ENCODE assay signal across 2 cellular contexts in the genomic region with DNA sequence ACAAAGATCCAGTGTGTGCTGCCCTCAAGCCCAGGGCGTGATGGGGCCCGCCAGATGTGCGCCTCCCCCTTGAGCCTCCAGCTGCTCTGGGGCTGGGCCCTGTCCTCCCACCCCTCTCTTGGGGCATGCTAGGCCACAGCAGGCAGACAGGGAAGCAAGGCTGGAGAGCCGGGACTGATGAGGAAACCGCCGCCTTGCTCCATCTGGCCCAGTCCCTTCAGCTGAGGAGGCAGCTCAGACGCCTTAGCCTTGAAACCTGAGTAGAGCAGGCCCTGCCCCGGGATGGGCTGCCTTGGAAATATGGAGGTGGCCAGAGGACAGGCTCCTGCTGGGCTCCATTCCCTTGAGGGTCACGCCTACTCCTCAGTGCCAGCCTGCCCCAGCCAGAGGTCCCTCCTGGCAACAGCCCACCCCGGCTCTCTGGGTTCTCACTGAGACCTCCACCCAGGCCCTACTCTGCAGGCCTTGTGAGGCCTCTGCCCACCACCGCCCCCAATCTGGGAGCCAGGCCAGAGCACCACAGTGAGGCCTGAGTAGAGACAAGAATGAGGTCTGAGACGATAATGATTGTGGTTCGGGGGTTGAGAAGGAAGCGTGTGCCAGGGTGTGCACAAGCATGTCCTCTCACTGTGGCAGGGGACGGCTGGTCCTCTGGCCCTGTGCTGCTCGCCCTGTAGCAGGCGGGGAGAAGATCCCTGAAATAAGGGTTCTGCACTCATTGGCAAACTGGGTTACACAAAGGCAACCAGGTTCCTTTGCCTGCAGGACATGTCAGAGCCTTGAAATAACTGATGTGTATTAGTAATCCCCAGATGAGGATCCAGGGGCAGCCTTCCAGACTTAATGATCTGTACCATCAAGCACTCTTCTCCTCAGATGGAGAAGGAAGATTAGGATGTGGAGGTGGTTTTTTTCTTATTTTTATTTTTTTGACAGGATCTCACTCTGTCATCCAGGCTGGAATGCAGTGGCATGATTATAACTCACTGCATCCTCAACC.
A peak's percentile ranks its signal among the peaks of the same experiment; 100 is the strongest.
TF ChIP-seq lines count a peak whose summit lies in the region.

No MANE protein-coding gene starts in this region.

TF ChIP-seq in HEK293, 187 proteins besides CTCF, POLR2A, EP300 and RAD21 (continues in another document):
- TF ChIP-seq GLI4 (tag by site-specific recombination; IDR thresholded peaks at IDR 0.05) (no peak), YY1 (tag by site-specific recombination; IDR thresholded peaks at IDR 0.05) (no peak), ZNF350 (tag by site-specific recombination; IDR thresholded peaks at IDR 0.05) (no peak), ZNF184 (tag by site-specific recombination; IDR thresholded peaks at IDR 0.05) (no peak), OVOL3 (tag by site-specific recombination; IDR thresholded peaks at IDR 0.05) (no peak), ZNF341 (tag by site-specific recombination; IDR thresholded peaks at IDR 0.05; ENCODE audit: low read depth) (no peak), ZBTB8A (tag by site-specific recombination; IDR thresholded peaks at IDR 0.05) (no peak; the same call in 1 of the 2 replicates), KLF7 (tag by site-specific recombination; IDR thresholded peaks at IDR 0.05; ENCODE audit: borderline replicate concordance) (no peak), ZNF239 (tag by site-specific recombination; IDR thresholded peaks at IDR 0.05) (peak; percentile 99), ZNF10 (tag by site-specific recombination; IDR thresholded peaks at IDR 0.05) (peak; percentile 63), ZNF600 (tag by site-specific recombination; IDR thresholded peaks at IDR 0.05) (peak; percentile 48; the same call in 1 of the 2 replicates), SP2 (tag by site-specific recombination; IDR thresholded peaks at IDR 0.05) (no peak; the same call in none of the 2 replicates), ZNF366 (tag by site-specific recombination; conservative IDR thresholded peaks at IDR 0.05) (no peak), ZFP3 (tag by site-specific recombination; IDR thresholded peaks at IDR 0.05; ENCODE audit: low read depth) (no peak), GLIS1 (tag by site-specific recombination; IDR thresholded peaks at IDR 0.05) (no peak), ZSCAN16 (tag by site-specific recombination; IDR thresholded peaks at IDR 0.05) (no peak), ZNF133 (tag by site-specific recombination; IDR thresholded peaks at IDR 0.05) (no peak), KLF16 (tag by site-specific recombination; IDR thresholded peaks at IDR 0.05) (no peak), EGR2 (tag by site-specific recombination; IDR thresholded peaks at IDR 0.05; ENCODE audit: low read depth) (peak; percentile 91), ZNF248 (tag by site-specific recombination; IDR thresholded peaks at IDR 0.05) (no peak), ZNF23 (tag by site-specific recombination; IDR thresholded peaks at IDR 0.05; ENCODE audit: borderline replicate concordance) (no peak), ZNF544 (tag by site-specific recombination; IDR thresholded peaks at IDR 0.05) (no peak), BCL11B (tag by site-specific recombination; IDR thresholded peaks at IDR 0.05; ENCODE audit: low read depth) (no peak), ZXDB (tag by site-specific recombination; IDR thresholded peaks at IDR 0.05) (no peak), PRDM1 (tag by site-specific recombination; IDR thresholded peaks at IDR 0.05) (no peak), GFI1B (tag by site-specific recombination; IDR thresholded peaks at IDR 0.05) (no peak), GLI2 (tag by site-specific recombination; IDR thresholded peaks at IDR 0.05; ENCODE audit: borderline replicate concordance, low read depth) (no peak), SP7 (tag by site-specific recombination; IDR thresholded peaks at IDR 0.05) (no peak), ZNF561 (tag by site-specific recombination; IDR thresholded peaks at IDR 0.05; ENCODE audit: borderline replicate concordance) (no peak)
- TF ChIP-seq, protein P1, sequence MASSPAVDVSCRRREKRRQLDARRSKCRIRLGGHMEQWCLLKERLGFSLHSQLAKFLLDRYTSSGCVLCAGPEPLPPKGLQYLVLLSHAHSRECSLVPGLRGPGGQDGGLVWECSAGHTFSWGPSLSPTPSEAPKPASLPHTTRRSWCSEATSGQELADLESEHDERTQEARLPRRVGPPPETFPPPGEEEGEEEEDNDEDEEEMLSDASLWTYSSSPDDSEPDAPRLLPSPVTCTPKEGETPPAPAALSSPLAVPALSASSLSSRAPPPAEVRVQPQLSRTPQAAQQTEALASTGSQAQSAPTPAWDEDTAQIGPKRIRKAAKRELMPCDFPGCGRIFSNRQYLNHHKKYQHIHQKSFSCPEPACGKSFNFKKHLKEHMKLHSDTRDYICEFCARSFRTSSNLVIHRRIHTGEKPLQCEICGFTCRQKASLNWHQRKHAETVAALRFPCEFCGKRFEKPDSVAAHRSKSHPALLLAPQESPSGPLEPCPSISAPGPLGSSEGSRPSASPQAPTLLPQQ (tag by site-specific recombination; IDR thresholded peaks at IDR 0.05), result 0 out of 2 replicates have a peak, but pooled peaks have one; percentile 46
- TF ChIP-seq, protein P2, sequence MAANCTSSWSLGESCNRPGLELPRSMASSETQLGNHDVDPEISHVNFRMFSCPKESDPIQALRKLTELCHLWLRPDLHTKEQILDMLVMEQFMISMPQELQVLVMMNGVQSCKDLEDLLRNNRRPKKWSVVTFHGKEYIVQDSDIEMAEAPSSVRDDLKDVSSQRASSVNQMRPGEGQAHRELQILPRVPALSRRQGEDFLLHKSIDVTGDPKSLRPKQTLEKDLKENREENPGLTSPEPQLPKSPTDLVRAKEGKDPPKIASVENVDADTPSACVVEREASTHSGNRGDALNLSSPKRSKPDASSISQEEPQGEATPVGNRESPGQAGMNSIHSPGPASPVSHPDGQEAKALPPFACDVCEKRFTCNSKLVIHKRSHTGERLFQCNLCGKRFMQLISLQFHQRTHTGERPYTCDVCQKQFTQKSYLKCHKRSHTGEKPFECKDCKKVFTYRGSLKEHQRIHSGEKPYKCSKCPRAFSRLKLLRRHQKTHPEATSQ (tag by site-specific recombination; IDR thresholded peaks at IDR 0.05), result no peak
- TF ChIP-seq, protein P3, sequence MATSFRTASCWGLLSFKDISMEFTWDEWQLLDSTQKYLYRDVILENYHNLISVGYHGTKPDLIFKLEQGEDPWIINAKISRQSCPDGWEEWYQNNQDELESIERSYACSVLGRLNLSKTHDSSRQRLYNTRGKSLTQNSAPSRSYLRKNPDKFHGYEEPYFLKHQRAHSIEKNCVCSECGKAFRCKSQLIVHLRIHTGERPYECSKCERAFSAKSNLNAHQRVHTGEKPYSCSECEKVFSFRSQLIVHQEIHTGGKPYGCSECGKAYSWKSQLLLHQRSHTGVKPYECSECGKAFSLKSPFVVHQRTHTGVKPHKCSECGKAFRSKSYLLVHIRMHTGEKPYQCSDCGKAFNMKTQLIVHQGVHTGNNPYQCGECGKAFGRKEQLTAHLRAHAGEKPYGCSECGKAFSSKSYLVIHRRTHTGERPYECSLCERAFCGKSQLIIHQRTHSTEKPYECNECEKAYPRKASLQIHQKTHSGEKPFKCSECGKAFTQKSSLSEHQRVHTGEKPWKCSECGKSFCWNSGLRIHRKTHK (tag by site-specific recombination; IDR thresholded peaks at IDR 0.05), result no peak
- TF ChIP-seq, protein P4, sequence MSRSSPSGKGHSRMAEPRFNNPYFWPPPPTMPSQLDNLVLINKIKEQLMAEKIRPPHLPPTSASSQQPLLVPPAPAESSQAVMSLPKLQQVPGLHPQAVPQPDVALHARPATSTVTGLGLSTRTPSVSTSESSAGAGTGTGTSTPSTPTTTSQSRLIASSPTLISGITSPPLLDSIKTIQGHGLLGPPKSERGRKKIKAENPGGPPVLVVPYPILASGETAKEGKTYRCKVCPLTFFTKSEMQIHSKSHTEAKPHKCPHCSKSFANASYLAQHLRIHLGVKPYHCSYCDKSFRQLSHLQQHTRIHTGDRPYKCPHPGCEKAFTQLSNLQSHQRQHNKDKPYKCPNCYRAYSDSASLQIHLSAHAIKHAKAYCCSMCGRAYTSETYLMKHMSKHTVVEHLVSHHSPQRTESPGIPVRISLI (tag by site-specific recombination; IDR thresholded peaks at IDR 0.05), result no peak

TF ChIP-seq in K562, 482 proteins besides CTCF, POLR2A, EP300 and RAD21:
- no peak for TF ChIP-seq RBBP5 (IDR thresholded peaks at IDR 0.05; ENCODE audit: borderline replicate concordance, insufficient read depth, low read length, poor library complexity, severe bottlenecking)
- TF ChIP-seq, protein P5, sequence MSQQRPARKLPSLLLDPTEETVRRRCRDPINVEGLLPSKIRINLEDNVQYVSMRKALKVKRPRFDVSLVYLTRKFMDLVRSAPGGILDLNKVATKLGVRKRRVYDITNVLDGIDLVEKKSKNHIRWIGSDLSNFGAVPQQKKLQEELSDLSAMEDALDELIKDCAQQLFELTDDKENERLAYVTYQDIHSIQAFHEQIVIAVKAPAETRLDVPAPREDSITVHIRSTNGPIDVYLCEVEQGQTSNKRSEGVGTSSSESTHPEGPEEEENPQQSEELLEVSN (IDR thresholded peaks at IDR 0.05; ENCODE audit: borderline replicate concordance in 1 of 2, extremely low read depth in 1 of 2, insufficient read depth in 1 of 2, insufficient read length in 1 of 2, low read depth in 1 of 2, low read length in 1 of 2, poor library complexity in 1 of 2, severe bottlenecking in 1 of 2), result no peak
- peak; percentile 53 for TF ChIP-seq POLR2G (IDR thresholded peaks at IDR 0.05; ENCODE audit: low read depth, low read length)
- peak; percentile 98 for TF ChIP-seq ZNF239 (CRISPR knock-in tag; IDR thresholded peaks at IDR 0.05)
- no peak for TF ChIP-seq ZBED1 (IDR thresholded peaks at IDR 0.05)
- TF ChIP-seq MAZ (CRISPR knock-in tag; conservative IDR thresholded peaks at IDR 0.05 in 1 of 2, IDR thresholded peaks at IDR 0.05 in 1 of 2), result no peak
- TF ChIP-seq, protein P6, sequence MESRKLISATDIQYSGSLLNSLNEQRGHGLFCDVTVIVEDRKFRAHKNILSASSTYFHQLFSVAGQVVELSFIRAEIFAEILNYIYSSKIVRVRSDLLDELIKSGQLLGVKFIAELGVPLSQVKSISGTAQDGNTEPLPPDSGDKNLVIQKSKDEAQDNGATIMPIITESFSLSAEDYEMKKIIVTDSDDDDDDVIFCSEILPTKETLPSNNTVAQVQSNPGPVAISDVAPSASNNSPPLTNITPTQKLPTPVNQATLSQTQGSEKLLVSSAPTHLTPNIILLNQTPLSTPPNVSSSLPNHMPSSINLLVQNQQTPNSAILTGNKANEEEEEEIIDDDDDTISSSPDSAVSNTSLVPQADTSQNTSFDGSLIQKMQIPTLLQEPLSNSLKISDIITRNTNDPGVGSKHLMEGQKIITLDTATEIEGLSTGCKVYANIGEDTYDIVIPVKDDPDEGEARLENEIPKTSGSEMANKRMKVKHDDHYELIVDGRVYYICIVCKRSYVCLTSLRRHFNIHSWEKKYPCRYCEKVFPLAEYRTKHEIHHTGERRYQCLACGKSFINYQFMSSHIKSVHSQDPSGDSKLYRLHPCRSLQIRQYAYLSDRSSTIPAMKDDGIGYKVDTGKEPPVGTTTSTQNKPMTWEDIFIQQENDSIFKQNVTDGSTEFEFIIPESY (CRISPR knock-in tag; IDR thresholded peaks at IDR 0.05), result peak; percentile 77
- TF ChIP-seq SMAD1 (IDR thresholded peaks at IDR 0.05; ENCODE audit: low read depth, low read length, partially characterized antibody), result no peak
- TF ChIP-seq ZNF263 (CRISPR knock-in tag; IDR thresholded peaks at IDR 0.05; ENCODE audit: borderline replicate concordance), result peak; percentile 51; the same call in 1 of the 2 replicates
